Comparison of ENCODE assay signal across 11 cellular contexts in genomic region chr2:216004408-216005283, GRCh38. TPM values are rescaled to one million over a fixed set of nuclear protein-coding genes. Genes with fewer than 3 reads are reported as not detected.
A peak's percentile ranks its signal among the peaks of the same experiment; 100 is the strongest.
DNase-seq lines count a peak whose midpoint lies in the region; ATAC-seq, FAIRE-seq and TF ChIP-seq lines count a peak whose summit lies in the region.
"Had no signal": no experiment of that assay in that cellular context is flagged by ENCODE, and none has a peak within 500 bp of the region (broad histone marks: within the 10 kb centered on the region; RNA-seq: fewer than 3 reads in every experiment).

No MANE protein-coding gene starts in this region.

- TF ChIP-seq POLR2A in GM18505 (IDR thresholded peaks at IDR 0.05; ENCODE audit: borderline replicate concordance, extremely low read depth, insufficient read depth, insufficient read length) = no peak
- no peak for TF ChIP-seq POLR2A in K562 (conservative IDR thresholded peaks at IDR 0.05)

- in situ Hi-C loops in K562 (cut with MboI) = no loop called here

- no peaks in the 10 kb centered on the region for H4K20me1 ChIP-seq in K562 (replicated peaks; ENCODE audit: control insufficient read depth, insufficient read depth, low read length)

- H3K36me3 ChIP-seq in K562 (ENCODE audit: control insufficient read depth, insufficient read depth, low read length) (no peaks in the 10 kb centered on the region), BE2C (no peaks in the 10 kb centered on the region), left ventricle myocardium inferior (no peaks in the 10 kb centered on the region)
- H3K36me3 ChIP-seq: neural progenitor cell had no signal

- H3K9me1 ChIP-seq in K562 (ENCODE audit: control insufficient read depth, insufficient read depth, low read length) = no peaks in the 10 kb centered on the region

- TF ChIP-seq EP300 in K562 (IDR thresholded peaks at IDR 0.05; ENCODE audit: low read length) = peak; percentile 36; the same call in 1 of the 2 replicates

- ATAC-seq in GM18505 (IDR thresholded peaks at IDR 0.05; ENCODE audit: unreplicated experiment) (peak; percentile 32), HG03432 (IDR thresholded peaks at IDR 0.05; ENCODE audit: unreplicated experiment) (peak; percentile 33), K562 (peak; percentile 82)
- ATAC-seq: HCT116 had no signal

- no TSS peak for BruUV-seq in K562 (replicated peaks; lab: Mats Ljungman, UMichigan)

- DNase-seq in GM20000 (ENCODE audit: low spot score) = peak; percentile 33
- peak in 3 of 4 experiments; percentile 21 to 63 (median 44) for DNase-seq in K562 (ENCODE audit: extremely low read depth in 1 of 4, low spot score in 3 of 4)
- DNase-seq in BE2C = no peak
- DNase-seq in left ventricle myocardium inferior = no peak
- no peak for DNase-seq in coronary artery (ENCODE audit: low spot score)
- DNase-seq in stimulated activated CD4-positive, alpha-beta T cell treated with anti-CD3 and anti-CD28 coated beads, Interleukin-12 subunit alpha, Interleukin-12 subunit beta, amount 100 ng/mL, for 4 hours = no peak

- H3K27ac ChIP-seq in K562 (ENCODE audit: extremely low read depth, low read depth, low read length) = peak overlapping the region; percentile 69
- no peak overlapping the region for H3K27ac ChIP-seq in left ventricle myocardium inferior (replicated peaks)
- H3K27ac ChIP-seq in coronary artery = no peak overlapping the region
- H3K27ac ChIP-seq: neural progenitor cell had no signal

- peak overlapping the region in 1 of 2 experiments; percentile 54; a peak in 2 of 4 replicates for H3K9ac ChIP-seq in K562 (ENCODE audit: insufficient read depth in 1 of 2, low read depth in 2 of 2, low read length in 2 of 2)
- H3K9ac ChIP-seq: neural progenitor cell had no signal

- no peak overlapping the region; the same call in 1 of the 2 replicates for H3K4me3 ChIP-seq in K562
- H3K4me3 ChIP-seq in BE2C (ENCODE audit: low read depth, low read length) = no peak overlapping the region
- no peak overlapping the region for H3K4me3 ChIP-seq in left ventricle myocardium inferior
- H3K4me3 ChIP-seq in coronary artery = no peak overlapping the region
- H3K4me3 ChIP-seq: neural progenitor cell had no signal

- POLR2A ChIA-PET in K562 (lab: Yijun Ruan, JAX) = no interaction called here

- CTCF ChIA-PET in K562 (lab: Yijun Ruan, JAX; ENCODE audit: low intra/inter-chr PET ratio) = no interaction called here

- H3K9me3 ChIP-seq in K562 (replicated peaks; ENCODE audit: control insufficient read depth, insufficient read depth, low read depth, low read length) (no peaks in the 10 kb centered on the region), BE2C (no peaks in the 10 kb centered on the region), left ventricle myocardium inferior (replicated peaks) (no peaks in the 10 kb centered on the region)

- peak overlapping the region; percentile 77 for H2AFZ ChIP-seq in K562 (ENCODE audit: low read depth, low read length)
- H2AFZ ChIP-seq: neural progenitor cell had no signal

- H3K4me2 ChIP-seq in K562 (ENCODE audit: insufficient read depth, low read length) = peak overlapping the region; percentile 50
- H3K4me2 ChIP-seq: neural progenitor cell had no signal

- TF ChIP-seq CTCF in GM20000 (IDR thresholded peaks at IDR 0.05; ENCODE audit: extremely low read depth, missing control alignments) (no peak), K562 (IDR thresholded peaks at IDR 0.05 in 2 of 3, conservative IDR thresholded peaks at IDR 0.05 in 1 of 3; ENCODE audit: insufficient read depth in 2 of 3, low read depth in 1 of 3, low read length in 3 of 3) (no peak), BE2C (IDR thresholded peaks at IDR 0.05; ENCODE audit: low read depth, low read length) (no peak), left ventricle myocardium inferior (IDR thresholded peaks at IDR 0.05; ENCODE audit: borderline replicate concordance) (no peak), coronary artery (IDR thresholded peaks at IDR 0.05) (no peak)

- no peaks in the 10 kb centered on the region for H3K27me3 ChIP-seq in K562 (ENCODE audit: control insufficient read depth in 2 of 2, insufficient read depth in 2 of 2, low read length in 2 of 2)
- H3K27me3 ChIP-seq in BE2C = no peaks in the 10 kb centered on the region
- H3K27me3 ChIP-seq in left ventricle myocardium inferior (ENCODE audit: low read depth) = no peaks in the 10 kb centered on the region
- H3K27me3 ChIP-seq: neural progenitor cell had no signal

- peaks cover 33 to 43% of the 10 kb centered on the region in 2 experiments for H3K4me1 ChIP-seq in K562 (replicated peaks in 1 of 2; ENCODE audit: control insufficient read depth in 2 of 2, insufficient read depth in 2 of 2, low read length in 2 of 2)
- peaks cover 11% of the 10 kb centered on the region for H3K4me1 ChIP-seq in BE2C
- H3K4me1 ChIP-seq in left ventricle myocardium inferior = no peaks in the 10 kb centered on the region

- FAIRE-seq in K562 (lab: Jason Lieb, UNC) = peak; percentile 75
- FAIRE-seq: colon had no signal

- no peaks in the 10 kb centered on the region; the same call in 1 of the 3 replicates for H3K79me2 ChIP-seq in K562 (ENCODE audit: control insufficient read depth, insufficient read depth, low read length)

- TF ChIP-seq RAD21 in K562 (CRISPR knock-in tag; conservative IDR thresholded peaks at IDR 0.05 in 1 of 2, IDR thresholded peaks at IDR 0.05 in 1 of 2) = no peak

- WGBS in K562 (ENCODE audit: insufficient coverage, low coverage, missing lambda C conversion rate) = 8% methylated on average over 6 of the region's 6 CpGs

- intact Hi-C loops in K562 (cut with micrococcal nuclease) (no loop called here), left ventricle myocardium inferior (cut with micrococcal nuclease) (no loop called here)

TF ChIP-seq in K562, 482 proteins besides CTCF, POLR2A, EP300 and RAD21 (continues in another document):
- TF ChIP-seq ARID1B (IDR thresholded peaks at IDR 0.05) (peak; percentile 46), ADNP (tag; IDR thresholded peaks at IDR 0.05) (peak; percentile 86)

RNA-seq across cellular contexts. Expression of gene MREG, which starts 8.7 kb away (rescaled TPM):
- total RNA-seq in K562 (2011; cell fraction: chromatin; rRNA removed; ENCODE audit: low replicate concordance) = 2.7 and 2.9 TPM in 2 replicates
- 1.4 and 2.0 TPM in 2 replicates for total RNA-seq in K562 (2011; cell fraction: nucleolus; rRNA removed)
- total RNA-seq in K562 (2011; cell fraction: nucleoplasm; rRNA removed) = 1.5 and 1.8 TPM in 2 replicates
- total RNA-seq in K562 (2014; rRNA removed) (2.9 and 3.6 TPM in 2 replicates), K562 (2014; rRNA removed; fragmentation: Illumina TruSeq; extraction: Trizol) (2.3 and 2.8 TPM in 2 replicates), K562 (2015; rRNA removed; fragmentation: Illumina TruSeq; extraction: Trizol) (2.0 and 2.1 TPM in 2 replicates), K562 (2021) (3.5 and 3.8 TPM in 2 replicates), left ventricle myocardium inferior (0.22 TPM)
- polyA plus RNA-seq in K562 (2011; rRNA removed) (1.5 and 2.3 TPM in 2 replicates), K562 (2014; fragmentation: Illumina TruSeq; extraction: Trizol) (1.2 and 2.8 TPM in 2 replicates), K562 (2014; fragmentation: Nextera tagmentation; extraction: Ambion mirVana) (1 to 10 TPM in 1 of 2 experiments, under 1 TPM in 1; 0.77 to 1.0 TPM), K562 (2014; rRNA removed) (2.0 and 2.8 TPM in 2 replicates)
- polyA plus RNA-seq in K562 (2011; cell fraction: cytosol; rRNA removed) = 0.63 and 1.3 TPM in 2 replicates
- 1.9 and 2.2 TPM in 2 replicates for polyA plus RNA-seq in K562 (2011; cell fraction: nucleus; rRNA removed)
- polyA plus RNA-seq in K562 (2012) = 1.3 and 2.3 TPM in 2 replicates
- 1.6 and 2.3 TPM in 2 replicates for polyA minus RNA-seq in K562 (2011; rRNA and poly(A)+ RNA removed)
- polyA minus RNA-seq in K562 (2011; cell fraction: cytosol; rRNA and poly(A)+ RNA removed) = 1.4 and 1.5 TPM in 2 replicates
- polyA minus RNA-seq in K562 (2011; cell fraction: nucleus; rRNA and poly(A)+ RNA removed) = 0.81 and 1.4 TPM in 2 replicates
- polyA plus RNA-seq in BE2C (2012; ENCODE audit: insufficient read depth, insufficient read length, low read depth) = 9.5 TPM

Comparison
In these comparisons a context has a peak if more than half of its experiments do, and no peak if none do; other contexts are left out.
1. ATAC-seq: peak in every context shown above with its lines; median percentile 82 in K562; 33 in HG03432; 32 in GM18505.
2. DNase-seq: peak in GM20000 (single experiment) and K562 (3 of 4); none in BE2C (single experiment), left ventricle myocardium inferior (single experiment), coronary artery (single experiment) and stimulated activated CD4-positive, alpha-beta T cell treated with anti-CD3 and anti-CD28 coated beads, Interleukin-12 subunit alpha, Interleukin-12 subunit beta, amount 100 ng/mL, for 4 hours (single experiment).